In the genomic region with DNA sequence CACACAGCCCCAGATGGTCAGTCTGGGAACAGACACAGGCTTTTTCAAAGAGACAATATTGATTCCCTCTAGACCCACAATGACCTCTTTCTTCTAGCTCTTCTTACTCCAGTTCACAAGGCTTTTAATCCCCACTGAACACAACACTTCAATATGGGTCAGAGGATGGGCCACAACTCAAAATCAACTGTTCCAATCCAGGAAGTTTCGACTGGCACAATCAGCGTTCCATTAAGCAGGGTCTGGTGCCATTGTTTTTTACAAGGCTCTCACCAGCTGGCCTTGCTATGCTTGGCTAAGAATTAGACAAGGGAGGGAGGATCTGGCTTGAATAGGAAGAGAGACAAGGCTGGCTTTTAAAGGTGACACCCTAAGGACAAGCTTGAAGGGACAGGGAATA, we compare ENCODE assay signal across 25 cellular contexts.
A peak's percentile ranks its signal among the peaks of the same experiment; 100 is the strongest.
DNase-seq lines count a peak whose midpoint lies in the region; ATAC-seq, FAIRE-seq and TF ChIP-seq lines count a peak whose summit lies in the region.
"Had no signal": no experiment of that assay in that cellular context is flagged by ENCODE, and none has a peak within 500 bp of the region (broad histone marks: within the 10 kb centered on the region; RNA-seq: fewer than 3 reads in every experiment).

No MANE protein-coding gene starts in this region.

- H3K79me2 ChIP-seq in H1 (ENCODE audit: control insufficient read depth in 1 of 2, insufficient read depth in 2 of 2, low read length in 2 of 2) (no peaks in the 10 kb centered on the region), neural progenitor cell (ENCODE audit: low read depth) (no peaks in the 10 kb centered on the region)

- H3K27ac ChIP-seq in H1 (ENCODE audit: low read depth, low read length) = no peak overlapping the region
- H3K27ac ChIP-seq in neural progenitor cell = peak overlapping the region; percentile 78
- H3K27ac ChIP-seq: right atrium auricular region, uterus had no signal

- no peak overlapping the region for H2BK20ac ChIP-seq in H1 (ENCODE audit: low read length)

- no peaks in the 10 kb centered on the region for H3K27me3 Mint-ChIP-seq in neural progenitor cell (ENCODE audit: insufficient read depth, low read depth)
- H3K27me3 Mint-ChIP-seq: activated CD4-positive, alpha-beta T cell treated with anti-CD3 and anti-CD28 coated beads, Interleukin-2, amount 10 ng/mL, durations not matched to agents 7 days and 5 days; activated naive CD4-positive, alpha-beta T cell treated with anti-CD3 and anti-CD28 coated beads, Interleukin-2, amount 10 ng/mL, durations not matched to agents 7 days and 5 days; IgD-negative memory B cell had no signal

- H3K4me3 Mint-ChIP-seq in neural progenitor cell = no peak overlapping the region
- H3K4me3 Mint-ChIP-seq: activated CD4-positive, alpha-beta T cell treated with anti-CD3 and anti-CD28 coated beads, Interleukin-2, amount 10 ng/mL, durations not matched to agents 7 days and 5 days; activated naive CD4-positive, alpha-beta T cell treated with anti-CD3 and anti-CD28 coated beads, Interleukin-2, amount 10 ng/mL, durations not matched to agents 7 days and 5 days; activated T-helper 1 cell treated with anti-CD3 and anti-CD28 coated beads, Interleukin-12 subunit alpha, Interleukin-12 subunit beta, Interleukin-2, Interleukin-4 antibody, amounts not matched to agents 30 ng/mL and 10 ng/mL and 1 ng/mL, durations not matched to agents 14 hours and 24 hours and 36 hours; CD14-positive monocyte; IgD-negative memory B cell; stimulated activated naive B cell treated with anti-CD40 and anti-IgM and Interleukin-4, amounts not matched to agents 10 μg/mL and 1 μg/mL and 100 μg/mL, for 72 hours; T-helper 2 cell treated with Interferon-gamma antibody and Interleukin-4, amounts not matched to agents 5 μg/mL and 100 μg/mL, for 36 hours had no signal

- H3K27me3 ChIP-seq in H1 (replicated peaks in 1 of 4; ENCODE audit: control insufficient read depth in 3 of 4, extremely low read depth in 1 of 4, insufficient read depth in 3 of 4, low read length in 3 of 4) = no peaks in the 10 kb centered on the region
- H3K27me3 ChIP-seq in neural progenitor cell = no peaks in the 10 kb centered on the region
- H3K27me3 ChIP-seq: right atrium auricular region, uterus had no signal

- no peak overlapping the region for H4K91ac ChIP-seq in H1 (replicated peaks; ENCODE audit: insufficient read length, low read length)

- POLR2A ChIA-PET in H1 (lab: Charles Lee; ENCODE audit: partially characterized antibody) = interaction anchor here (0.5 kb wide), 1 partner anchor 435 kb away, joined by 3 read pairs; no protein-coding TSS in a partner anchor

- no peak overlapping the region for H3K23ac ChIP-seq in H1 (ENCODE audit: insufficient read length)

- TF ChIP-seq POLR2A in H1 (IDR thresholded peaks at IDR 0.05; ENCODE audit: control extremely low read depth in 1 of 2, low read depth in 2 of 2, low read length in 2 of 2) = no peak

- H3K4me2 ChIP-seq in H1 (ENCODE audit: insufficient read depth in 1 of 2, low read depth in 2 of 2, low read length in 2 of 2) (no peak overlapping the region), neural progenitor cell (peak overlapping the region; percentile 53)

- H3K4me3 ChIP-seq in H1 (ENCODE audit: extremely low read depth in 1 of 4, insufficient read depth in 2 of 4, low read depth in 3 of 4, low read length in 4 of 4) (no peak overlapping the region), neural progenitor cell (no peak overlapping the region)
- H3K4me3 ChIP-seq: lung, right atrium auricular region, uterus had no signal

- no peak for TF ChIP-seq EP300 in H1 (IDR thresholded peaks at IDR 0.05; ENCODE audit: borderline replicate concordance in 1 of 2, low read depth in 2 of 2, low read length in 2 of 2)

- FAIRE-seq in H1 (lab: Jason Lieb, UNC) = no peak
- FAIRE-seq: D721Med had no signal

- H3K36me3 ChIP-seq in H1 (ENCODE audit: control insufficient read depth in 2 of 4, insufficient read depth in 4 of 4, low read length in 3 of 4) = no peaks in the 10 kb centered on the region
- no peaks in the 10 kb centered on the region for H3K36me3 ChIP-seq in neural progenitor cell
- H3K36me3 ChIP-seq: right atrium auricular region, uterus had no signal

- H2AFZ ChIP-seq in H1 (ENCODE audit: low read length) (0 out of 2 replicates have a peak overlapping the region, but pooled peaks have one; percentile 2), neural progenitor cell (replicated peaks) (no peak overlapping the region)

- TF ChIP-seq CTCF in H1 (IDR thresholded peaks at IDR 0.05; ENCODE audit: control extremely low read depth in 1 of 3, insufficient read depth in 1 of 3, low read depth in 1 of 3, low read length in 3 of 3) (no peak), neural progenitor cell (IDR thresholded peaks at IDR 0.05) (no peak)

- H3K14ac ChIP-seq in H1 (ENCODE audit: insufficient read length) = no peak overlapping the region

- H3K36me3 Mint-ChIP-seq in neural progenitor cell = no peaks in the 10 kb centered on the region
- H3K36me3 Mint-ChIP-seq: activated naive CD4-positive, alpha-beta T cell treated with anti-CD3 and anti-CD28 coated beads, Interleukin-2, amount 10 ng/mL, durations not matched to agents 7 days and 5 days; CD14-positive monocyte; IgD-negative memory B cell; stimulated activated naive B cell treated with anti-CD40 and anti-IgM and Interleukin-4, amounts not matched to agents 10 μg/mL and 1 μg/mL and 100 μg/mL, for 72 hours had no signal

- no peak overlapping the region for H4K5ac ChIP-seq in H1 (ENCODE audit: insufficient read length, low read depth, low read length)

- H3K4me1 Mint-ChIP-seq in neural progenitor cell = no peaks in the 10 kb centered on the region
- H3K4me1 Mint-ChIP-seq: CD14-positive monocyte; IgD-negative memory B cell; stimulated activated naive B cell treated with anti-CD40 and anti-IgM and Interleukin-4, amounts not matched to agents 10 μg/mL and 1 μg/mL and 100 μg/mL, for 72 hours had no signal

- H3K18ac ChIP-seq in H1 (ENCODE audit: extremely low read depth, low read length) = no peak overlapping the region

- no peak overlapping the region for H2AK5ac ChIP-seq in H1 (ENCODE audit: low read depth, low read length)

- H3K9ac ChIP-seq in H1 (replicated peaks in 1 of 4; ENCODE audit: extremely low read depth in 1 of 4, low read depth in 3 of 4, low read length in 3 of 4) = no peak overlapping the region
- H3K9ac ChIP-seq in neural progenitor cell = no peak overlapping the region

- CTCF ChIA-PET in H1 (lab: Charles Lee; ENCODE audit: partially characterized antibody) = interaction anchor here (1.2 kb wide), 1 partner anchor 15 kb away, joined by 3 read pairs; no protein-coding TSS in a partner anchor

- H3K9me3 ChIP-seq in H1 (ENCODE audit: insufficient read depth in 2 of 2, low read depth in 1 of 2, low read length in 1 of 2) (no peaks in the 10 kb centered on the region), neural progenitor cell (ENCODE audit: low read depth) (no peaks in the 10 kb centered on the region)
- H3K9me3 ChIP-seq: right atrium auricular region, uterus had no signal

- H2BK12ac ChIP-seq in H1 (ENCODE audit: low read depth, low read length) = no peak overlapping the region

- in situ Hi-C loops in G401 (cut with HindIII; ENCODE audit: low sequenced_read_pairs) = no loop called here

- H2BK15ac ChIP-seq in H1 (ENCODE audit: low read length) = peak overlapping the region; percentile 62; the same call in 1 of the 2 replicates

- H3K4ac ChIP-seq in H1 (replicated peaks; ENCODE audit: insufficient read length, low read depth, low read length) = no peak overlapping the region

- WGBS in H1 (ENCODE audit: extremely low coverage in 1 of 2, insufficient coverage in 1 of 2, insufficient read length in 1 of 2, insufficient replicate concordance in 2 of 2, low coverage in 1 of 2, low lambda C conversion rate in 2 of 2, missing lambda C conversion rate in 1 of 2), 2 experiments = 100% methylated on average over 2 of the region's 2 CpGs; no CpG with 5 or more reads in 1 of the 2 experiments

- no peak for TF ChIP-seq RAD21 in H1 (IDR thresholded peaks at IDR 0.05 in 1 of 2, conservative IDR thresholded peaks at IDR 0.05 in 1 of 2; ENCODE audit: low read depth in 2 of 2, low read length in 2 of 2)

- H4K8ac ChIP-seq in H1 (ENCODE audit: extremely low read depth, insufficient read depth, low read length) = no peak overlapping the region

- no peaks in the 10 kb centered on the region for H3K23me2 ChIP-seq in H1 (ENCODE audit: low read depth, low read length)

- H3K27ac Mint-ChIP-seq in neural progenitor cell = no peak overlapping the region
- H3K27ac Mint-ChIP-seq: activated CD4-positive, alpha-beta T cell treated with anti-CD3 and anti-CD28 coated beads, Interleukin-2, amount 10 ng/mL, durations not matched to agents 7 days and 5 days; activated naive CD4-positive, alpha-beta T cell treated with anti-CD3 and anti-CD28 coated beads, Interleukin-2, amount 10 ng/mL, durations not matched to agents 7 days and 5 days; activated T-helper 1 cell treated with anti-CD3 and anti-CD28 coated beads, Interleukin-12 subunit alpha, Interleukin-12 subunit beta, Interleukin-2, Interleukin-4 antibody, amounts not matched to agents 30 ng/mL and 10 ng/mL and 1 ng/mL, durations not matched to agents 14 hours and 24 hours and 36 hours; CD14-positive monocyte; IgD-negative memory B cell; stimulated activated naive B cell treated with anti-CD40 and anti-IgM and Interleukin-4, amounts not matched to agents 10 μg/mL and 1 μg/mL and 100 μg/mL, for 72 hours; T-helper 2 cell treated with Interferon-gamma antibody and Interleukin-4, amounts not matched to agents 5 μg/mL and 100 μg/mL, for 36 hours had no signal

- H2BK120ac ChIP-seq in H1 (replicated peaks; ENCODE audit: low read depth, low read length) = no peak overlapping the region

- no peaks in the 10 kb centered on the region for H3K9me3 Mint-ChIP-seq in neural progenitor cell
- H3K9me3 Mint-ChIP-seq: activated naive CD4-positive, alpha-beta T cell treated with anti-CD3 and anti-CD28 coated beads, Interleukin-2, amount 10 ng/mL, durations not matched to agents 7 days and 5 days; IgD-negative memory B cell; stimulated activated naive B cell treated with anti-CD40 and anti-IgM and Interleukin-4, amounts not matched to agents 10 μg/mL and 1 μg/mL and 100 μg/mL, for 72 hours; T-helper 2 cell treated with Interferon-gamma antibody and Interleukin-4, amounts not matched to agents 5 μg/mL and 100 μg/mL, for 36 hours had no signal

- no peak for ATAC-seq in HG03175 (IDR thresholded peaks at IDR 0.05; ENCODE audit: unreplicated experiment)
- ATAC-seq: stimulated activated naive B cell treated with anti-CD40 and anti-IgM and Interleukin-4, amounts not matched to agents 10 μg/mL and 1 μg/mL and 100 μg/mL, for 72 hours had no signal

- H3K4me1 ChIP-seq in H1 (replicated peaks in 1 of 4; ENCODE audit: control insufficient read depth in 3 of 4, insufficient read depth in 4 of 4, low read length in 3 of 4) (no peaks in the 10 kb centered on the region), neural progenitor cell (peaks cover 19% of the 10 kb centered on the region)
- H3K4me1 ChIP-seq: right atrium auricular region, uterus had no signal

- no peaks in the 10 kb centered on the region for H3K79me1 ChIP-seq in H1 (ENCODE audit: low read depth, low read length)

- H4K20me1 ChIP-seq in H1 (replicated peaks in 1 of 2; ENCODE audit: control insufficient read depth in 1 of 2, insufficient read depth in 2 of 2, low read length in 2 of 2) = no peaks in the 10 kb centered on the region
- H4K20me1 ChIP-seq in neural progenitor cell (ENCODE audit: low read depth) = no peaks in the 10 kb centered on the region

- H3F3A ChIP-seq in neural progenitor cell (ENCODE audit: low read depth) = peaks cover 14% of the 10 kb centered on the region

- no peak overlapping the region for H2BK5ac ChIP-seq in H1 (ENCODE audit: low read depth, low read length)

- H3K56ac ChIP-seq in H1 (replicated peaks; ENCODE audit: insufficient read length, low read depth, low read length) = no peak overlapping the region

- DNase-seq in G401 (ENCODE audit: low spot score) = peak; percentile 85
- peak; percentile 67 to 87 for DNase-seq in NCI-H524 (lab: John Stamatoyannopoulos, UW)
- no peak for DNase-seq in H1 (ENCODE audit: low read depth in 1 of 2, low spot score in 2 of 2)
- peak; percentile 81 for DNase-seq in neural progenitor cell (ENCODE audit: low spot score)
- DNase-seq in activated CD8-positive, alpha-beta memory T cell treated with anti-CD3 and anti-CD28 coated beads for 24 hours = no peak
- DNase-seq in NOMO-1 (lab: John Stamatoyannopoulos, UW; ENCODE audit: unreplicated experiment in 2 of 2) = no peak
- DNase-seq: activated CD4-positive, alpha-beta T cell treated with anti-CD3 and anti-CD28 coated beads, Interleukin-2, amount 10 ng/mL, durations not matched to agents 7 days and 5 days; activated naive CD4-positive, alpha-beta T cell treated with anti-CD3 and anti-CD28 coated beads, Interleukin-2, amount 10 ng/mL, durations not matched to agents 7 days and 5 days; amniotic stem cell; EL; glutamatergic neuron; HCEC 1CT; NCI-H1105 treated with DMSO at 0.1 percent for 48 hours; OCI-M1; stimulated activated CD4-positive, alpha-beta T cell treated with anti-CD3 and anti-CD28 coated beads, Interleukin-4, amount 100 ng/mL, for 24 hours; stimulated activated naive B cell treated with anti-CD40 and anti-IgM and Interleukin-4, amounts not matched to agents 10 μg/mL and 1 μg/mL and 100 μg/mL, for 72 hours; uterus had no signal

Comparison
In these comparisons a context has a peak if more than half of its experiments do, and no peak if none do; other contexts are left out.
1. DNase-seq: peak in G401 (single experiment), NCI-H524 (2 of 2) and neural progenitor cell (single experiment); none in H1 (0 of 2), activated CD8-positive, alpha-beta memory T cell treated with anti-CD3 and anti-CD28 coated beads for 24 hours (single experiment) and NOMO-1 (0 of 2).